Comparison of ENCODE assay signal across 12 cellular contexts in genomic region chr2:150234787-150235512, GRCh38.
DNase-seq lines count a peak whose midpoint lies in the region; ATAC-seq, FAIRE-seq and TF ChIP-seq lines count a peak whose summit lies in the region.
"Had no signal": no experiment of that assay in that cellular context is flagged by ENCODE, and none has a peak within 500 bp of the region (broad histone marks: within the 10 kb centered on the region; RNA-seq: fewer than 3 reads in every experiment).

No MANE protein-coding gene starts in this region.

- H3K36me3 ChIP-seq in Panc1 (ENCODE audit: control insufficient read depth, insufficient read depth, low read length) (no peaks in the 10 kb centered on the region), skeletal muscle satellite cell (ENCODE audit: insufficient read depth, low read length) (no peaks in the 10 kb centered on the region)

- CTCF ChIA-PET in Panc1 (lab: Charles Lee): no interaction called here

- no peak overlapping the region for H3K9ac ChIP-seq in skeletal muscle satellite cell (ENCODE audit: low read depth, low read length)
- H3K9ac ChIP-seq: parathyroid adenoma had no signal

- H3K27ac ChIP-seq in Panc1 (ENCODE audit: low read length): no peak overlapping the region; the same call in 1 of the 2 replicates
- H3K27ac ChIP-seq: HL-60, parathyroid adenoma had no signal

- TF ChIP-seq CTCF in Panc1 (IDR thresholded peaks at IDR 0.05): no peak

- in situ Hi-C loops in Panc1 (cut with HindIII; ENCODE audit: low pct_unique_long_range_greater_than_20kb, low sequenced_read_pairs): no loop called here

- no TSS peak for BruUV-seq in Panc1 (replicated peaks; lab: Mats Ljungman, UMichigan)

- H3K4me2 ChIP-seq in skeletal muscle satellite cell (ENCODE audit: low read length): peak overlapping the region; percentile 69

- no peaks in the 10 kb centered on the region for H3K27me3 ChIP-seq in Panc1 (ENCODE audit: control insufficient read depth, insufficient read depth, low read length)
- H3K27me3 ChIP-seq in skeletal muscle satellite cell (ENCODE audit: control insufficient read depth, insufficient read depth, low read length): no peaks in the 10 kb centered on the region

- POLR2A ChIA-PET in Panc1 (lab: Charles Lee): no interaction called here

- H3K9me3 ChIP-seq in Panc1 (ENCODE audit: control insufficient read depth, insufficient read depth, low read depth, low read length) (no peaks in the 10 kb centered on the region), skeletal muscle satellite cell (replicated peaks; ENCODE audit: low read length) (no peaks in the 10 kb centered on the region)

- DNase-seq in H54 (ENCODE audit: insufficient read length, low spot score) (peak; percentile 15), Panc1 (ENCODE audit: low read depth, low spot score) (no peak), fibroblast of the conjunctiva (ENCODE audit: low read depth) (peak; percentile 82), NCI-H2196 (lab: John Stamatoyannopoulos, UW; ENCODE audit: unreplicated experiment) (no peak)
- no peak for DNase-seq in activated naive CD4-positive, alpha-beta T cell (lab: John Stamatoyannopoulos, UW)
- DNase-seq: activated CD4-positive, alpha-beta T cell treated with anti-CD3 and anti-CD28 coated beads for 4 hours; NCI-H774 had no signal

- peak; percentile 96 for FAIRE-seq in H54 (lab: Jason Lieb, UNC)
- FAIRE-seq: bronchial epithelial cell had no signal

- intact Hi-C loops in Panc1 (cut with micrococcal nuclease; ENCODE audit: unreplicated experiment): no loop called here

- peak; percentile 71 for ATAC-seq in Panc1
- ATAC-seq in GM21367 (IDR thresholded peaks at IDR 0.05; ENCODE audit: unreplicated experiment): no peak

- no peak for TF ChIP-seq POLR2A in H54 (IDR thresholded peaks at IDR 0.05; ENCODE audit: low read depth, low read length)

- H3K4me3 ChIP-seq in Panc1 (ENCODE audit: low read depth in 2 of 2, low read length in 2 of 2) (peak overlapping the region; percentile 1 to 21; a peak in 1 of 4 replicates), skeletal muscle satellite cell (ENCODE audit: low read length) (peak overlapping the region; percentile 32)

- no peaks in the 10 kb centered on the region for H3K4me1 ChIP-seq in Panc1 (ENCODE audit: control insufficient read depth, insufficient read depth, low read length)
- peaks cover 19% of the 10 kb centered on the region for H3K4me1 ChIP-seq in skeletal muscle satellite cell (ENCODE audit: control insufficient read depth, insufficient read depth, low read length)
- H3K4me1 ChIP-seq: parathyroid adenoma had no signal

Comparison
In these comparisons a context has a peak if more than half of its experiments do, and no peak if none do; other contexts are left out.
1. DNase-seq: peak in H54 (single experiment) and fibroblast of the conjunctiva (single experiment); none in Panc1 (single experiment), activated naive CD4-positive, alpha-beta T cell (0 of 4) and NCI-H2196 (single experiment).